In genomic region chr19:39045506-39045905, GRCh38 we compare ENCODE assay signal across 2 cellular contexts.
TF ChIP-seq lines count a peak whose summit lies in the region.

No MANE protein-coding gene starts in this region.

TF ChIP-seq in A549, 52 proteins besides CTCF, POLR2A, EP300 and RAD21:
- TF ChIP-seq SMC3 (IDR thresholded peaks at IDR 0.05) = no peak

TF ChIP-seq in K562, 482 proteins besides CTCF, POLR2A, EP300 and RAD21:
- no peak for TF ChIP-seq ESRRA (IDR thresholded peaks at IDR 0.05; ENCODE audit: borderline replicate concordance, low read depth)
- TF ChIP-seq SNIP1 (IDR thresholded peaks at IDR 0.05; ENCODE audit: low read depth) = no peak
- TF ChIP-seq MBD2 (IDR thresholded peaks at IDR 0.05; ENCODE audit: borderline replicate concordance, low read depth) = 0 out of 2 replicates have a peak, but pooled peaks have one; percentile 1
- TF ChIP-seq RBM34 (IDR thresholded peaks at IDR 0.05; ENCODE audit: borderline replicate concordance, insufficient read depth, low read length) = no peak
- no peak for TF ChIP-seq PURB (CRISPR knock-in tag; IDR thresholded peaks at IDR 0.05; ENCODE audit: low read depth)
- TF ChIP-seq ILF3 (IDR thresholded peaks at IDR 0.05; ENCODE audit: borderline replicate concordance) = no peak
TF ChIP-seq in K562: peak in this region for 1.
